In the genomic region with DNA sequence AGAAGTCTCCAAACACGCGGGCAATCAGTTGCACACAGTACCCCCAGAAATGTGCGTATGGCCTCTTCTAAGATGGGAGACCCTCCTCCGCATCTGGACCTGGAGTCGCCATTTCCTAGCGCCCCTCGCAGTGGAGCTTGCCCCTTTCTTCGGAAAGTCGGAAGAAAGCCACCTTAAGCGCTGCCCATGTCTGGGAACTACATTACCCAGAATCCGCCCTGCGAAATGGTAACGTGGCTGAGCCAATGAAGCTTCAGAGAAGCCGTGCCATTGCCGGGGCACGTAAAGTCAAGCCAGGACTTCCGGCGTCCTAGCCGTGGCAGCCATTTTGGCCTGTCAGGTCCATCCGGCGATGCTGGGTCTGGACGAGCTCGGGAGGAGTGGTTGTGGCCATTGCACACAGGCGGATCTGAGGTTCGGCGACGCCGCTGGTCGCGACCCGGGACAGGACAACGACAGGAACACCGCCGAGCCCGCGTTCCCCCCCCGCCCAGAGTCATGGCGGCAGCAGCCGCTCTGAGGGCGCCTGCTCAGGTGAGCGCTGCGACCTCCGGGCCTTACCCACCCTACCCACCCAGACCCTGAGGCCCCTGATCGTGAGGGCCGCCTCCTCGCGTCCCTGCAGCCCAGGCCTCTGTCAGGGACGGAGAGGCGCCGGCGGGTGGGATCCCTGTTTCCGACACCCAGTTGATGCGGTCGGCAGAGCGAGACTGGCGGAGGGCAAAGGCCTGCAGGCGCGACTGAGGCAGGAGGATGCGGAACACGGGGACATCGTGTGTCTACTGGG, we compare ENCODE assay signal across 8 cellular contexts. TPM values are rescaled to one million over a fixed set of nuclear protein-coding genes. Genes with fewer than 3 reads are reported as not detected.
DNase-seq lines count a peak whose midpoint lies in the region; ATAC-seq and TF ChIP-seq lines count a peak whose summit lies in the region.

A gene (plus strand): TSS at position 332 of the 787 bp plus-strand sequence. CDS start 167 bp downstream, at position 499.

- H3K4me1 ChIP-seq in CD8-positive, alpha-beta T cell (ENCODE audit: insufficient read depth, low read length): peaks cover 17% of the 10 kb centered on the region
- H3K4me1 ChIP-seq in OCI-LY3 (ENCODE audit: low read length): peaks cover 56% of the 10 kb centered on the region
- H3K4me1 ChIP-seq in mononuclear cell (ENCODE audit: insufficient read depth, low read length): peaks cover 28% of the 10 kb centered on the region

- H2AFZ ChIP-seq in OCI-LY3 (ENCODE audit: low read depth, low read length): peak within 1 kb of the TSS; percentile 0; the same call in 1 of the 2 replicates

- peaks cover 22% of the 10 kb centered on the region for H4K20me1 ChIP-seq in OCI-LY3 (ENCODE audit: insufficient read depth, low read length)

- H3K4me3 ChIP-seq in CD8-positive, alpha-beta T cell (ENCODE audit: low read depth, low read length): peak within 1 kb of the TSS; percentile 73
- H3K4me3 ChIP-seq in HL-60 (replicated peaks; ENCODE audit: insufficient read depth, low read length): peak within 1 kb of the TSS; percentile 94
- H3K4me3 ChIP-seq in OCI-LY3 (ENCODE audit: low read length): peak within 1 kb of the TSS; percentile 87
- peak within 1 kb of the TSS; percentile 68 for H3K4me3 ChIP-seq in mononuclear cell (ENCODE audit: low read length)

- CTCF ChIA-PET in CD8-positive, alpha-beta T cell (lab: Charles Lee): interaction anchor here (0.9 kb wide), 1 partner anchor 360 kb away, joined by 4 read pairs; no protein-coding TSS in a partner anchor

- no peaks in the 10 kb centered on the region for H3K27me3 Mint-ChIP-seq in CD8-positive, alpha-beta T cell (ENCODE audit: low read depth)

- peak within 1 kb of the TSS; percentile 61 for H3K27ac ChIP-seq in CD8-positive, alpha-beta T cell (ENCODE audit: low read depth, low read length)
- peak within 1 kb of the TSS; percentile 69 for H3K27ac ChIP-seq in HL-60 (replicated peaks)
- peak within 1 kb of the TSS; percentile 97 for H3K27ac ChIP-seq in OCI-LY3 (ENCODE audit: low read length)

- H3K9me3 Mint-ChIP-seq in CD8-positive, alpha-beta T cell: peaks cover 22% of the 10 kb centered on the region

- H3K36me3 ChIP-seq in CD8-positive, alpha-beta T cell (ENCODE audit: insufficient read depth, low read length): peaks cover 19% of the 10 kb centered on the region
- H3K36me3 ChIP-seq in OCI-LY3 (replicated peaks; ENCODE audit: low read depth, low read length): peaks cover 39% of the 10 kb centered on the region

- intact Hi-C loops in CD8-positive, alpha-beta T cell (cut with DNase I, micrococcal nuclease): loop anchor here (1.0 kb wide), 12 partner anchors 23 to 406 kb away; a partner anchor contains a TSS

- peak within 1 kb of the TSS; percentile 72 for H3K4me2 ChIP-seq in OCI-LY3 (ENCODE audit: low read length)

- peak within 1 kb of the TSS; percentile 85 for H3K9ac ChIP-seq in OCI-LY3 (ENCODE audit: low read length)

- no peaks in the 10 kb centered on the region for H3K27me3 ChIP-seq in CD8-positive, alpha-beta T cell (ENCODE audit: insufficient read depth, low read length)
- H3K27me3 ChIP-seq in HL-60 (ENCODE audit: insufficient read depth, poor library complexity, severe bottlenecking) (no peaks in the 10 kb centered on the region), OCI-LY3 (ENCODE audit: low read depth, low read length) (no peaks in the 10 kb centered on the region), mononuclear cell (ENCODE audit: insufficient read depth, low read length) (no peaks in the 10 kb centered on the region)

- peaks cover 23% of the 10 kb centered on the region for H3K9me3 ChIP-seq in CD8-positive, alpha-beta T cell (ENCODE audit: low read length)
- no peaks in the 10 kb centered on the region for H3K9me3 ChIP-seq in OCI-LY3 (ENCODE audit: insufficient read depth, low read length)
- peaks cover 6% of the 10 kb centered on the region for H3K9me3 ChIP-seq in mononuclear cell (ENCODE audit: low read depth, low read length)

- peaks cover 47% of the 10 kb centered on the region for H3K36me3 Mint-ChIP-seq in CD8-positive, alpha-beta T cell

- ATAC-seq in CD8-positive, alpha-beta T cell: peak; percentile 99
- ATAC-seq in GM19455 (IDR thresholded peaks at IDR 0.05; ENCODE audit: unreplicated experiment): peak; percentile 85

- H3K79me2 ChIP-seq in OCI-LY3 (ENCODE audit: low read length): peaks cover 51% of the 10 kb centered on the region

- POLR2A ChIA-PET in CD8-positive, alpha-beta T cell (lab: Charles Lee): interaction anchor here (0.6 to 1.3 kb wide), 6 partner anchors 23 to 452 kb away, joined by 3 to 7 read pairs (median 4); a partner anchor contains a TSS

- peak within 1 kb of the TSS; percentile 97 for H3K27ac Mint-ChIP-seq in CD8-positive, alpha-beta T cell

- TF ChIP-seq CTCF in CD8-positive, alpha-beta T cell (IDR thresholded peaks at IDR 0.05): no peak
- TF ChIP-seq CTCF in HL-60 (IDR thresholded peaks at IDR 0.05; ENCODE audit: insufficient read depth, low read length): no peak
- TF ChIP-seq CTCF in OCI-LY3 (IDR thresholded peaks at IDR 0.05; ENCODE audit: low read depth, low read length): no peak

- peak within 1 kb of the TSS; percentile 94 for H3K4me3 Mint-ChIP-seq in CD8-positive, alpha-beta T cell

- H3K4me1 Mint-ChIP-seq in CD8-positive, alpha-beta T cell (ENCODE audit: low read depth): peaks cover 35% of the 10 kb centered on the region

- peak; percentile 64 to 88 (median 84) for DNase-seq in CD8-positive, alpha-beta T cell
- DNase-seq in HL-60 (ENCODE audit: low read depth in 1 of 2, low spot score in 1 of 2) (peak; percentile 90 to 96), epidermal melanocyte (ENCODE audit: insufficient read length, low spot score) (peak; percentile 99)
- DNase-seq in activated CD8-positive, alpha-beta memory T cell treated with anti-CD3 and anti-CD28 coated beads, Interleukin-2, amount 50 U/mL, for 48 hours: peak; percentile 89
- DNase-seq in stimulated activated CD8-positive, alpha-beta memory T cell treated with anti-CD3 and anti-CD28 coated beads, Interleukin-2, amount 100 ng/mL, for 48 hours (ENCODE audit: low read depth in 2 of 2): peak; percentile 68 to 77

RNA-seq across cellular contexts. Expression of the gene that starts here (rescaled TPM):
- 10 to 100 TPM; 54.0 to 57.6 TPM for total RNA-seq in CD8-positive, alpha-beta T cell
- total RNA-seq in mononuclear cell: 56.8 TPM

Comparison
In these comparisons a context has a peak if more than half of its experiments do, and no peak if none do; other contexts are left out.
1. Peak in every context shown above with its lines: DNase-seq, ATAC-seq, H3K4me3 ChIP-seq and H3K27ac ChIP-seq.